ENCODE assay signal across 8 cellular contexts in the genomic region with DNA sequence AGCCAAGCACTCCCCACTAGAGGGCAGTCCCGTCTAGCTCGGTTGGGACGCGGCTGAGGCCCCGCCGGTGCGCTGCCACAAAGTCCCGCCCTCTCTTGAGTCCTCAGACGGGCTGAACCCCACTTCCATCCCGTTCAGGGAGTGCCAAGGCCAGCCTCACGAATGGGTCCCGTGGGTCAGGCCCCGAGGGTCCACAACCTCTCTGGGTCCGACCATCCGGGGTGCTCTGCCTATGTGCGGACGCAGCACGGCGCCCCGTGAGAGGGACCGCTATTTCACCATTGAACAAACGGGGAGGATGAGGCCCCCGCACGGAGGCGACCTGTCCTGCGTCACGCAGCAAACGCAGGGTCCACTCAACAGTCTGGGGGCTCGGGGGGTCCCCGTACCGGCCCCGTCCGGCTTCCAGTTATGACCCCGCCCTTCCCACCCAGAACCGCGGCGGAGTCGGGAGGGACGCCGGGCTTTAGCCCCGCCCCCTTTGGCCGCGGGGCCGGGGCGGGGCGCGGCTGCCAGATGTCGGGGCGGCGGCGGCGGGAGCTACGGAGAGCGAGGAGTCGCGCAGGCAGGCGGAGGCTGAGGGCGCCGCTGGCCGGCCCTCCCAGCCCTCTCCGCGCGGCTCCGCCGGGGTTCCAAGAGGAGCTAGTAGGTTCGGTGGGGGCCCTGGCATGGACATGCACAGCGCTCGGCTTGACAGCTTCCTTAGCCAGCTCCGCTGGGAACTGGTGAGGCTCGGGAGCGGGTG. TPM values are rescaled to one million over a fixed set of nuclear protein-coding genes. Genes with fewer than 3 reads are reported as not detected.
DNase-seq lines count a peak whose midpoint lies in the region; ATAC-seq and TF ChIP-seq lines count a peak whose summit lies in the region.

A gene (plus strand): TSS at position 543 of the 745 bp plus-strand sequence. CDS start 132 bp downstream, at position 675.

- intact Hi-C loops in activated CD8-positive, alpha-beta T cell treated with anti-CD3 and anti-CD28 coated beads for 36 hours (cut with micrococcal nuclease): loop anchor here (2.0 to 5.0 kb wide), 2 partner anchors 36 to 104 kb away; no protein-coding TSS in a partner anchor

- H3K4me3 ChIP-seq in BLaER1 (peak within 1 kb of the TSS; percentile 89), ectodermal cell (ENCODE audit: insufficient read depth, low read depth, low read length) (peak within 1 kb of the TSS; percentile 82)

- WGBS in ectodermal cell, 2 experiments: 0 to 1% methylated on average over 71 of the region's 71 CpGs

- H3K36me3 ChIP-seq in BLaER1 (0 out of 2 replicates have a peak, but pooled peaks cover under 1% of the 10 kb centered on the region), ectodermal cell (ENCODE audit: control insufficient read depth, insufficient read depth, low read length) (no peaks in the 10 kb centered on the region)

- peak within 1 kb of the TSS; percentile 100 for H3K27ac ChIP-seq in BLaER1
- no peak within 1 kb of the TSS for H3K27ac ChIP-seq in ectodermal cell (ENCODE audit: insufficient read depth, low read depth, low read length, poor library complexity, severe bottlenecking)

- peaks cover 2% of the 10 kb centered on the region for H3K27me3 Mint-ChIP-seq in activated CD8-positive, alpha-beta T cell treated with anti-CD3 and anti-CD28 coated beads for 36 hours

- H3K4me3 Mint-ChIP-seq in activated CD8-positive, alpha-beta T cell treated with anti-CD3 and anti-CD28 coated beads for 36 hours: peak within 1 kb of the TSS; percentile 78

- CTCF ChIA-PET in activated CD8-positive, alpha-beta T cell treated with anti-CD3 and anti-CD28 coated beads for 36 hours (lab: Charles Lee): interaction anchor here (0.7 to 20.5 kb wide), 33 partner anchors 10 to 358 kb away, joined by 3 to 412 read pairs (median 5); a partner anchor contains a TSS

- no peaks in the 10 kb centered on the region for H3K9me3 ChIP-seq in BLaER1
- H3K9me3 ChIP-seq in ectodermal cell (ENCODE audit: control insufficient read depth, low read length): no peaks in the 10 kb centered on the region

- DNase-seq in NCI-H748 (lab: John Stamatoyannopoulos, UW; ENCODE audit: unreplicated experiment): peak; percentile 82
- DNase-seq in activated CD8-positive, alpha-beta T cell treated with anti-CD3 and anti-CD28 coated beads for 36 hours: peak; percentile 92
- DNase-seq in lung microvascular endothelial cell (ENCODE audit: low read depth in 2 of 2): peak; percentile 89 to 90
- DNase-seq in stimulated activated CD4-positive, alpha-beta T cell treated with anti-CD3 and anti-CD28 coated beads, TNF-alpha, amount 100 ng/mL, for 4 hours (ENCODE audit: low read depth in 3 of 3): peak; percentile 71 to 81 (median 81)

- H3K4me1 Mint-ChIP-seq in activated CD8-positive, alpha-beta T cell treated with anti-CD3 and anti-CD28 coated beads for 36 hours (ENCODE audit: low read depth): peaks cover 37% of the 10 kb centered on the region

- H3K27ac Mint-ChIP-seq in activated CD8-positive, alpha-beta T cell treated with anti-CD3 and anti-CD28 coated beads for 36 hours: peak within 1 kb of the TSS; percentile 78

- H4K20me1 ChIP-seq in BLaER1: no peaks in the 10 kb centered on the region

- H3K4me1 ChIP-seq in BLaER1: peaks cover 47% of the 10 kb centered on the region
- H3K4me1 ChIP-seq in ectodermal cell (ENCODE audit: control insufficient read depth, insufficient read depth, low read length): peaks cover 16% of the 10 kb centered on the region

- no peaks in the 10 kb centered on the region for H3K36me3 Mint-ChIP-seq in activated CD8-positive, alpha-beta T cell treated with anti-CD3 and anti-CD28 coated beads for 36 hours (ENCODE audit: low read depth)

- H3K27me3 ChIP-seq in BLaER1: peaks cover 13% of the 10 kb centered on the region
- H3K27me3 ChIP-seq in ectodermal cell (ENCODE audit: control insufficient read depth, insufficient read depth, low read length, poor library complexity, severe bottlenecking): peaks cover 41% of the 10 kb centered on the region

- POLR2A ChIA-PET in activated CD8-positive, alpha-beta T cell treated with anti-CD3 and anti-CD28 coated beads for 36 hours (lab: Charles Lee): interaction anchor here (0.9 to 6.0 kb wide), 14 partner anchors 10 to 286 kb away, joined by 3 to 37 read pairs (median 5); a partner anchor contains a TSS

- ATAC-seq in GM19043 (IDR thresholded peaks at IDR 0.05; ENCODE audit: low read depth, unreplicated experiment) (peak; percentile 50), HG03378 (IDR thresholded peaks at IDR 0.05; ENCODE audit: unreplicated experiment) (peak; percentile 39)
- peak; percentile 82 for ATAC-seq in activated CD8-positive, alpha-beta T cell treated with anti-CD3 and anti-CD28 coated beads for 36 hours

- no peaks in the 10 kb centered on the region for H3K9me3 Mint-ChIP-seq in activated CD8-positive, alpha-beta T cell treated with anti-CD3 and anti-CD28 coated beads for 36 hours

- peak within 1 kb of the TSS; percentile 97 for H3K4me2 ChIP-seq in BLaER1

- peak within 1 kb of the TSS; percentile 99 for H3K9ac ChIP-seq in BLaER1

- TF ChIP-seq CTCF in activated CD8-positive, alpha-beta T cell treated with anti-CD3 and anti-CD28 coated beads for 36 hours (IDR thresholded peaks at IDR 0.05): peak; percentile 89

RNA-seq across cellular contexts. Expression of the gene that starts here (rescaled TPM):
- total RNA-seq in activated CD8-positive, alpha-beta T cell treated with anti-CD3 and anti-CD28 coated beads for 36 hours: 1 to 10 TPM; 1.8 to 2.8 TPM
- polyA plus RNA-seq in ectodermal cell (2013, experiment 1 of 4): 2.4 TPM
- 1.9 TPM for polyA plus RNA-seq in ectodermal cell (2013, experiment 2 of 4)
- polyA plus RNA-seq in ectodermal cell (2013, experiment 3 of 4): 2.1 TPM
- polyA plus RNA-seq in ectodermal cell (2013, experiment 4 of 4): 1.9 TPM
- 12.3 and 17.2 TPM in 2 replicates for total RNA-seq in lung microvascular endothelial cell
